In genomic region chr10:127612-128432, GRCh38 we compare ENCODE assay signal across 1 cellular context.
TF ChIP-seq lines count a peak whose summit lies in the region.

No MANE protein-coding gene starts in this region.

TF ChIP-seq in GM12878, 131 proteins besides CTCF, POLR2A, EP300 and RAD21 (continued from another document):
- TF ChIP-seq, protein P1, sequence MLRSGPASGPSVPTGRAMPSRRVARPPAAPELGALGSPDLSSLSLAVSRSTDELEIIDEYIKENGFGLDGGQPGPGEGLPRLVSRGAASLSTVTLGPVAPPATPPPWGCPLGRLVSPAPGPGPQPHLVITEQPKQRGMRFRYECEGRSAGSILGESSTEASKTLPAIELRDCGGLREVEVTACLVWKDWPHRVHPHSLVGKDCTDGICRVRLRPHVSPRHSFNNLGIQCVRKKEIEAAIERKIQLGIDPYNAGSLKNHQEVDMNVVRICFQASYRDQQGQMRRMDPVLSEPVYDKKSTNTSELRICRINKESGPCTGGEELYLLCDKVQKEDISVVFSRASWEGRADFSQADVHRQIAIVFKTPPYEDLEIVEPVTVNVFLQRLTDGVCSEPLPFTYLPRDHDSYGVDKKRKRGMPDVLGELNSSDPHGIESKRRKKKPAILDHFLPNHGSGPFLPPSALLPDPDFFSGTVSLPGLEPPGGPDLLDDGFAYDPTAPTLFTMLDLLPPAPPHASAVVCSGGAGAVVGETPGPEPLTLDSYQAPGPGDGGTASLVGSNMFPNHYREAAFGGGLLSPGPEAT (IDR thresholded peaks at IDR 0.05; ENCODE audit: low read depth): no peak
- peak; percentile 47; the same call in 1 of the 2 replicates for TF ChIP-seq ZNF384 (IDR thresholded peaks at IDR 0.05; ENCODE audit: borderline replicate concordance, low read depth, low read length)
- 0 out of 2 replicates have a peak, but pooled peaks have one; percentile 14 for TF ChIP-seq NFIC (IDR thresholded peaks at IDR 0.05; ENCODE audit: low read depth, low read length)
- TF ChIP-seq, protein P2, sequence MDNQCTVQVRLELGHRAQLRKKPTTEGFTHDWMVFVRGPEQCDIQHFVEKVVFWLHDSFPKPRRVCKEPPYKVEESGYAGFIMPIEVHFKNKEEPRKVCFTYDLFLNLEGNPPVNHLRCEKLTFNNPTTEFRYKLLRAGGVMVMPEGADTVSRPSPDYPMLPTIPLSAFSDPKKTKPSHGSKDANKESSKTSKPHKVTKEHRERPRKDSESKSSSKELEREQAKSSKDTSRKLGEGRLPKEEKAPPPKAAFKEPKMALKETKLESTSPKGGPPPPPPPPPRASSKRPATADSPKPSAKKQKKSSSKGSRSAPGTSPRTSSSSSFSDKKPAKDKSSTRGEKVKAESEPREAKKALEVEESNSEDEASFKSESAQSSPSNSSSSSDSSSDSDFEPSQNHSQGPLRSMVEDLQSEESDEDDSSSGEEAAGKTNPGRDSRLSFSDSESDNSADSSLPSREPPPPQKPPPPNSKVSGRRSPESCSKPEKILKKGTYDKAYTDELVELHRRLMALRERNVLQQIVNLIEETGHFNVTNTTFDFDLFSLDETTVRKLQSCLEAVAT (IDR thresholded peaks at IDR 0.05): 0 out of 2 replicates have a peak, but pooled peaks have one; percentile 29
- TF ChIP-seq IKZF1 (conservative IDR thresholded peaks at IDR 0.05): 0 out of 2 replicates have a peak, but pooled peaks have one; percentile 17
- no peak for TF ChIP-seq BACH1 (IDR thresholded peaks at IDR 0.05; ENCODE audit: borderline replicate concordance)
